In the genomic region with DNA sequence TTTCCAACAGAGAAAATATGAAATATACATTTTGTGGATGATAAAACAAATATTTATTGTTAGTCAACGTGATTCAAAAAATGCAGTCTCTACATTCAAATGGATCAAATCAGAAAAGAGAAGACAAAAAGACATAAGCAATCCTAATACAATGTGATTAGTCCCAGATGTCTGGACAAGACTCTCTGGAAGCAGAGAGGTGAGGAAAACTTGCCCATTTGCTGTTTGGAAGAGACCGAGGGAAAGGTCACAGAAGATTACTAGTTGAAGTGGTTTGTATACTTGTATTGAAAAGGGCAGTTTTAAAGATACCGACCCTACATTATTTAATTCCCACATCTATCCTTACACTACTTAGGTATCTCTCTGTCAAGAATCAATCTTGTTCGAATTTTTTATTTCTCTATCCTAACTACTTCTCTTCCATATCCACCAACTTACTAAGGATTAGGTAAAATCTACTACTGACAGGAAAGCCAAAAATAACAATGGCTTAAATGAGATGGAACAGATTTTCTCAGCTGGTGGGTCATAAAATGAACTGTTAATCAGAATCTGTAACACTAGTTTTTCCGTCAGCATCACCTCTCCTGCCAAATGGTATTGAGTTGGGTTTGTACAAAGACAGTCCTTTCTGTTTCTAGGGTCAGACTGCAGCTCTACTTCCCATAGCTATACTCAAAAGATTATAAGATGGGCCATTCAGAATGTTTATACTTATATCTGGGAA, we compare ENCODE assay signal across 31 cellular contexts.
"Had no signal": no experiment of that assay in that cellular context is flagged by ENCODE, and none has a peak within 500 bp of the region (broad histone marks: within the 10 kb centered on the region; RNA-seq: fewer than 3 reads in every experiment).

No MANE protein-coding gene starts in this region.

- H3K36me3 ChIP-seq: ascending aorta, MG63, SJCRH30 had no signal

- H3K4me1 ChIP-seq: ascending aorta, SJCRH30 had no signal

- H3K27me3 ChIP-seq: ascending aorta, MG63, SJCRH30 had no signal

- H3K36me3 Mint-ChIP-seq: activated naive CD4-positive, alpha-beta T cell treated with anti-CD3 and anti-CD28 coated beads, Interleukin-2, amount 50 U/mL, for 24 hours; activated naive CD8-positive, alpha-beta T cell treated with anti-CD3 and anti-CD28 coated beads, Interleukin-2, amount 10 ng/mL, durations not matched to agents 7 days and 5 days; IgD-negative memory B cell had no signal

- H3K27me3 Mint-ChIP-seq: activated CD4-positive, alpha-beta T cell treated with anti-CD3 and anti-CD28 coated beads, Interleukin-2, amount 10 ng/mL, durations not matched to agents 24 days and 14 days; activated naive CD8-positive, alpha-beta T cell treated with anti-CD3 and anti-CD28 coated beads, Interleukin-2, amount 10 ng/mL, durations not matched to agents 7 days and 5 days; IgD-negative memory B cell had no signal

- H3K27ac Mint-ChIP-seq: activated CD4-positive, alpha-beta T cell treated with anti-CD3 and anti-CD28 coated beads, Interleukin-2, amount 10 ng/mL, durations not matched to agents 24 days and 14 days; activated CD8-positive, alpha-beta T cell treated with anti-CD3 and anti-CD28 coated beads for 36 hours; activated naive CD8-positive, alpha-beta T cell treated with anti-CD3 and anti-CD28 coated beads, Interleukin-2, amount 10 ng/mL, durations not matched to agents 7 days and 5 days; activated T-helper 17 cell treated with anti-CD3 and anti-CD28 coated beads, Interleukin-2, amount 50 U/mL, for 72 hours; brain; IgD-negative memory B cell had no signal

- H3K9me3 ChIP-seq: ascending aorta, MG63, SJCRH30 had no signal

- H3K27ac ChIP-seq: ascending aorta, SJCRH30, SK-N-MC had no signal

- H3K4me3 Mint-ChIP-seq: activated CD4-positive, alpha-beta T cell treated with anti-CD3 and anti-CD28 coated beads, Interleukin-2, amount 10 ng/mL, durations not matched to agents 24 days and 14 days; activated CD8-positive, alpha-beta T cell treated with anti-CD3 and anti-CD28 coated beads for 36 hours; activated naive CD4-positive, alpha-beta T cell treated with anti-CD3 and anti-CD28 coated beads, Interleukin-2, amount 50 U/mL, for 24 hours; activated naive CD8-positive, alpha-beta T cell treated with anti-CD3 and anti-CD28 coated beads, Interleukin-2, amount 10 ng/mL, durations not matched to agents 7 days and 5 days; activated T-cell treated with anti-CD3 and anti-CD28 coated beads, Interleukin-2, amount 50 U/mL, for 72 hours; activated T-helper 17 cell treated with anti-CD3 and anti-CD28 coated beads, Interleukin-2, amount 50 U/mL, for 72 hours; brain; IgD-negative memory B cell had no signal

- H3K4me3 ChIP-seq: ascending aorta, MG63, SJCRH30 had no signal

- FAIRE-seq: bronchial epithelial cell had no signal

- H3K9me3 Mint-ChIP-seq: activated CD4-positive, alpha-beta T cell treated with anti-CD3 and anti-CD28 coated beads, Interleukin-2, amount 10 ng/mL, durations not matched to agents 24 days and 14 days; activated CD8-positive, alpha-beta T cell treated with anti-CD3 and anti-CD28 coated beads for 36 hours; activated naive CD4-positive, alpha-beta T cell treated with anti-CD3 and anti-CD28 coated beads, Interleukin-2, amount 50 U/mL, for 24 hours; activated naive CD8-positive, alpha-beta T cell treated with anti-CD3 and anti-CD28 coated beads, Interleukin-2, amount 10 ng/mL, durations not matched to agents 7 days and 5 days; activated T-cell treated with anti-CD3 and anti-CD28 coated beads, Interleukin-2, amount 50 U/mL, for 72 hours; activated T-helper 17 cell treated with anti-CD3 and anti-CD28 coated beads, Interleukin-2, amount 50 U/mL, for 72 hours; IgD-negative memory B cell had no signal

- DNase-seq: activated CD4-positive, alpha-beta T cell treated with anti-CD3 and anti-CD28 coated beads, Interleukin-2, amount 10 ng/mL, durations not matched to agents 24 days and 14 days; activated CD4-positive, alpha-beta T cell treated with anti-CD3 and anti-CD28 coated beads, Interleukin-2, amount 50 U/mL, for 4 hours; activated CD8-positive, alpha-beta T cell treated with anti-CD3 and anti-CD28 coated beads for 36 hours; activated effector memory CD4-positive, alpha-beta T cell treated with anti-CD3 and anti-CD28 coated beads, Interleukin-2, amount 50 U/mL, for 16 hours; activated naive CD4-positive, alpha-beta T cell; activated naive CD8-positive, alpha-beta T cell treated with anti-CD3 and anti-CD28 coated beads, Interleukin-2, amount 10 ng/mL, durations not matched to agents 7 days and 5 days; activated T-cell treated with anti-CD3 and anti-CD28 coated beads, Interleukin-2, amount 50 U/mL, for 1 hour; activated T-cell treated with anti-CD3 and anti-CD28 coated beads, Interleukin-2, amount 50 U/mL, for 72 hours; amygdala; Kasumi-1; KBM-7; MG63; NCI-H1048; NCI-H1105 treated with DMSO at 0.1 percent for 48 hours; NCI-H1436; NCI-H1694; NCI-H1930; NCI-H2081 treated with DMSO at 0.1 percent for 48 hours; NCI-H345; NCI-H524 treated with DMSO at 0.1 percent for 48 hours; NCI-H748 treated with DMSO at 0.1 percent for 48 hours; SHP77; SJCRH30; T1000 had no signal

- H3K4me1 Mint-ChIP-seq: activated CD4-positive, alpha-beta T cell treated with anti-CD3 and anti-CD28 coated beads, Interleukin-2, amount 10 ng/mL, durations not matched to agents 24 days and 14 days; activated naive CD4-positive, alpha-beta T cell treated with anti-CD3 and anti-CD28 coated beads, Interleukin-2, amount 50 U/mL, for 24 hours; activated naive CD8-positive, alpha-beta T cell treated with anti-CD3 and anti-CD28 coated beads, Interleukin-2, amount 10 ng/mL, durations not matched to agents 7 days and 5 days; activated T-helper 17 cell treated with anti-CD3 and anti-CD28 coated beads, Interleukin-2, amount 50 U/mL, for 72 hours; IgD-negative memory B cell had no signal
